28 cellular contexts compared by ENCODE assay signal in genomic region chr17:31587462-31587861, GRCh38.
DNase-seq lines count a peak whose midpoint lies in the region; ATAC-seq and TF ChIP-seq lines count a peak whose summit lies in the region.
"Had no signal": no experiment of that assay in that cellular context is flagged by ENCODE, and none has a peak within 500 bp of the region (broad histone marks: within the 10 kb centered on the region; RNA-seq: fewer than 3 reads in every experiment).

No MANE protein-coding gene starts in this region.

- ATAC-seq in Right ventricle myocardium superior (ENCODE audit: poor library complexity) (peak; percentile 55), left cardiac atrium (no peak), thoracic aorta (ENCODE audit: insufficient number of reproducible peaks, low FRiP score, low read depth) (peak; percentile 12), HG02623 (IDR thresholded peaks at IDR 0.05; ENCODE audit: unreplicated experiment) (no peak)
- ATAC-seq in activated naive CD8-positive, alpha-beta T cell treated with anti-CD3 and anti-CD28 coated beads, Interleukin-2, amount 50 U/mL, for 24 hours = no peak
- ATAC-seq: activated CD4-positive, alpha-beta T cell treated with anti-CD3 and anti-CD28 coated beads for 36 hours had no signal

- no peaks in the 10 kb centered on the region for H3K27me3 ChIP-seq in thoracic aorta (replicated peaks; ENCODE audit: insufficient read depth)
- H3K27me3 ChIP-seq: adrenal gland, BE2C, brain microvascular endothelial cell, stomach, upper lobe of left lung had no signal

- DNase-seq in Right ventricle myocardium superior = no peak
- no peak for DNase-seq in left cardiac atrium
- DNase-seq in NCI-H2171 treated with DMSO at 0.1 percent for 48 hours (lab: John Stamatoyannopoulos, UW) = peak; percentile 72
- peak; percentile 31 for DNase-seq in islet precursor cell
- DNase-seq in thoracic aorta (ENCODE audit: low spot score) = no peak
- no peak for DNase-seq in NCI-H1105 (lab: John Stamatoyannopoulos, UW)
- no peak for DNase-seq in activated naive CD8-positive, alpha-beta T cell treated with anti-CD3 and anti-CD28 coated beads, Interleukin-2, amount 50 U/mL, for 24 hours
- DNase-seq: activated CD4-positive, alpha-beta T cell treated with anti-CD3 and anti-CD28 coated beads for 36 hours; activated CD8-positive, alpha-beta memory T cell treated with anti-CD3 and anti-CD28 coated beads for 24 hours; activated T-cell treated with anti-CD3 and anti-CD28 coated beads, Interleukin-2, amount 50 U/mL, for 1 hour; adrenal gland; BE2C; brain microvascular endothelial cell; Caco-2; effector CD4-positive, alpha-beta T cell; HCEC 1CT; head of caudate nucleus; kidney glomerular epithelial cell; NCI-H1048; NCI-H2081 treated with DMSO at 0.1 percent for 48 hours; NCI-H446 treated with DMSO at 0.1 percent for 48 hours; nucleus accumbens; stimulated activated CD4-positive, alpha-beta T cell treated with anti-CD3 and anti-CD28 coated beads, Interleukin-15, amount 100 ng/mL, for 24 hours; stomach; upper lobe of left lung had no signal

- peak overlapping the region; percentile 66 to 73 for H3K27ac ChIP-seq in thoracic aorta
- H3K27ac ChIP-seq: adrenal gland, brain microvascular endothelial cell, epithelial cell of prostate, SK-N-MC, upper lobe of left lung had no signal

- H3K27ac Mint-ChIP-seq in activated naive CD8-positive, alpha-beta T cell treated with anti-CD3 and anti-CD28 coated beads, Interleukin-2, amount 50 U/mL, for 24 hours = no peak overlapping the region
- H3K27ac Mint-ChIP-seq: activated CD4-positive, alpha-beta T cell treated with anti-CD3 and anti-CD28 coated beads for 36 hours had no signal

- no peaks in the 10 kb centered on the region for H3K9me3 Mint-ChIP-seq in activated naive CD8-positive, alpha-beta T cell treated with anti-CD3 and anti-CD28 coated beads, Interleukin-2, amount 50 U/mL, for 24 hours

- peaks cover 7% of the 10 kb centered on the region for H3K4me1 Mint-ChIP-seq in activated naive CD8-positive, alpha-beta T cell treated with anti-CD3 and anti-CD28 coated beads, Interleukin-2, amount 50 U/mL, for 24 hours
- H3K4me1 Mint-ChIP-seq: activated CD4-positive, alpha-beta T cell treated with anti-CD3 and anti-CD28 coated beads for 36 hours had no signal

- no peak overlapping the region for H3K4me3 ChIP-seq in thoracic aorta
- H3K4me3 ChIP-seq: adrenal gland, SK-N-MC, stomach, upper lobe of left lung had no signal

- H3K4me1 ChIP-seq in thoracic aorta (ENCODE audit: control insufficient read depth in 1 of 2, low read depth in 2 of 2) = peaks cover 11 to 32% of the 10 kb centered on the region in 2 donors
- H3K4me1 ChIP-seq: BE2C, Caco-2 had no signal

- TF ChIP-seq CTCF in thoracic aorta (IDR thresholded peaks at IDR 0.05) = no peak

- no peaks in the 10 kb centered on the region for H3K27me3 Mint-ChIP-seq in activated naive CD8-positive, alpha-beta T cell treated with anti-CD3 and anti-CD28 coated beads, Interleukin-2, amount 50 U/mL, for 24 hours
- H3K27me3 Mint-ChIP-seq: activated CD4-positive, alpha-beta T cell treated with anti-CD3 and anti-CD28 coated beads for 36 hours had no signal

- no peaks in the 10 kb centered on the region for H3K36me3 ChIP-seq in thoracic aorta
- H3K36me3 ChIP-seq: adrenal gland, BE2C, upper lobe of left lung had no signal

- H3K9me3 ChIP-seq in thoracic aorta = no peaks in the 10 kb centered on the region
- H3K9me3 ChIP-seq: adrenal gland, BE2C, Caco-2, stomach, upper lobe of left lung had no signal

- H3K4me3 Mint-ChIP-seq in activated naive CD8-positive, alpha-beta T cell treated with anti-CD3 and anti-CD28 coated beads, Interleukin-2, amount 50 U/mL, for 24 hours = no peak overlapping the region
- H3K4me3 Mint-ChIP-seq: activated CD4-positive, alpha-beta T cell treated with anti-CD3 and anti-CD28 coated beads for 36 hours had no signal

- intact Hi-C loops in Right ventricle myocardium superior (cut with DNase I) (no loop called here), left cardiac atrium (cut with DNase I) (no loop called here)

- H3K36me3 Mint-ChIP-seq in activated naive CD8-positive, alpha-beta T cell treated with anti-CD3 and anti-CD28 coated beads, Interleukin-2, amount 50 U/mL, for 24 hours (ENCODE audit: low read depth) = no peaks in the 10 kb centered on the region

Comparison
In these comparisons a context has a peak if more than half of its experiments do, and no peak if none do; other contexts are left out.
1. ATAC-seq: peak in Right ventricle myocardium superior (single experiment) and thoracic aorta (single experiment); none in left cardiac atrium (0 of 2), HG02623 (single experiment) and activated naive CD8-positive, alpha-beta T cell treated with anti-CD3 and anti-CD28 coated beads, Interleukin-2, amount 50 U/mL, for 24 hours (single experiment).
2. DNase-seq: peak in NCI-H2171 treated with DMSO at 0.1 percent for 48 hours (single experiment) and islet precursor cell (single experiment); none in Right ventricle myocardium superior (single experiment), left cardiac atrium (single experiment), thoracic aorta (single experiment), NCI-H1105 (single experiment) and activated naive CD8-positive, alpha-beta T cell treated with anti-CD3 and anti-CD28 coated beads, Interleukin-2, amount 50 U/mL, for 24 hours (single experiment).